In the genomic region with DNA sequence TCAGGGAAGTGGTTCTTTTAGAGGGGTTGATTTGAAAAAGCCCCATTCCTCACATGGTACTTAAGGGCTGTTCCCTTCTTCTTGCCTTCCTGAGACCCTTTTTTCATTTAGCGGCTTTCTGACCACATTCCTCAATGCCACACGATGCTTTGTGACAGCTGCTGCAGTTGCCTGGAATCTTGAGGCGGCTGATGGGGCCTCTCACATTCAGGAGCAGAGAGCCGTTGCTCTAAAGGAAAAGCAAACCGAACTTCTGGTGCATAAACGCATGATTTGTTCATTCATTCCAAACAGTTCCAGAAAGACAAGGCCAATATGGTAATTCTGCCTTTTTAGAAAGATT, we compare ENCODE assay signal across 22 cellular contexts.
DNase-seq lines count a peak whose midpoint lies in the region; TF ChIP-seq lines count a peak whose summit lies in the region.
"Had no signal": no experiment of that assay in that cellular context is flagged by ENCODE, and none has a peak within 500 bp of the region (broad histone marks: within the 10 kb centered on the region; RNA-seq: fewer than 3 reads in every experiment).

No MANE protein-coding gene starts in this region.

- DNase-seq in astrocyte of the spinal cord (ENCODE audit: low read depth, low spot score) (peak; percentile 36), neural progenitor cell (ENCODE audit: low spot score) (peak; percentile 62), tibial nerve (ENCODE audit: low spot score in 2 of 2) (no peak), dermis blood vessel endothelial cell (no peak), NCI-H1417 treated with DMSO at 0.1 percent for 48 hours (lab: John Stamatoyannopoulos, UW) (no peak)
- DNase-seq in activated CD4-positive, alpha-beta memory T cell treated with anti-CD3 and anti-CD28 coated beads, Interleukin-2, amount 10 ng/mL, durations not matched to agents 7 days and 5 days, result no peak
- DNase-seq: activated naive CD8-positive, alpha-beta T cell treated with anti-CD3 and anti-CD28 coated beads, Interleukin-2, amount 50 U/mL, for 24 hours; DMS153; esophagus squamous epithelium; GM23248; left ventricle myocardium inferior; NCI-H2081; NCI-H526 treated with DMSO at 0.1 percent for 48 hours; posterior cingulate gyrus; stimulated activated CD8-positive, alpha-beta memory T cell treated with anti-CD3 and anti-CD28 coated beads, Interleukin-4, amount 100 ng/mL, for 48 hours; testis had no signal

- H3K27me3 ChIP-seq in BLaER1 treated with 17β-estradiol and CSF1 and Interleukin-3, amounts not matched to agents 10 nM and 100 nM, result no peaks in the 10 kb centered on the region
- H3K27me3 ChIP-seq in neural progenitor cell (no peaks in the 10 kb centered on the region), tibial nerve (no peaks in the 10 kb centered on the region)
- H3K27me3 ChIP-seq: esophagus squamous epithelium, testis had no signal

- peaks cover 2 to 7% (median 3%) of the 10 kb centered on the region in 3 donors for H3K9me3 Mint-ChIP-seq in IgD-negative memory B cell
- H3K9me3 Mint-ChIP-seq in neural progenitor cell, result peaks cover 19% of the 10 kb centered on the region
- H3K9me3 Mint-ChIP-seq in activated CD4-positive, alpha-beta memory T cell treated with anti-CD3 and anti-CD28 coated beads, Interleukin-2, amount 10 ng/mL, durations not matched to agents 7 days and 5 days, result peaks cover 8% of the 10 kb centered on the region
- H3K9me3 Mint-ChIP-seq: T-helper 2 cell treated with Interferon-gamma antibody and Interleukin-4, amounts not matched to agents 5 μg/mL and 100 μg/mL, for 36 hours had no signal

- peaks cover 14 to 32% (median 24%) of the 10 kb centered on the region in 10 experiments for H3K4me1 ChIP-seq in BLaER1 treated with 17β-estradiol and CSF1 and Interleukin-3, amounts not matched to agents 10 nM and 100 nM
- H3K4me1 ChIP-seq in neural progenitor cell (peaks cover 28% of the 10 kb centered on the region), tibial nerve (peaks cover 0 to 6% (median 0%) of the 10 kb centered on the region in 4 donors)
- H3K4me1 ChIP-seq: left ventricle myocardium inferior had no signal

- H3K4me1 Mint-ChIP-seq in IgD-negative memory B cell (peaks cover 8 to 24% (median 18%) of the 10 kb centered on the region in 3 donors), neural progenitor cell (peaks cover 26% of the 10 kb centered on the region)
- H3K4me1 Mint-ChIP-seq in activated CD4-positive, alpha-beta memory T cell treated with anti-CD3 and anti-CD28 coated beads, Interleukin-2, amount 10 ng/mL, durations not matched to agents 7 days and 5 days, result no peaks in the 10 kb centered on the region
- H3K4me1 Mint-ChIP-seq: activated T-helper 17 cell treated with anti-CD3 and anti-CD28 coated beads, Interleukin-2, amount 50 U/mL, for 72 hours had no signal

- peak overlapping the region in 2 of 11 experiments; percentile 1 to 38; a peak in 3 of 22 replicates for H3K9ac ChIP-seq in BLaER1 treated with 17β-estradiol and CSF1 and Interleukin-3, amounts not matched to agents 10 nM and 100 nM
- no peak overlapping the region for H3K9ac ChIP-seq in neural progenitor cell
- H3K9ac ChIP-seq: GM23248 had no signal

- in situ Hi-C loops in astrocyte of the spinal cord (cut with HindIII; ENCODE audit: low sequenced_read_pairs), result no loop called here

- no peaks in the 10 kb centered on the region for H3K36me3 ChIP-seq in BLaER1 treated with 17β-estradiol and CSF1 and Interleukin-3, amounts not matched to agents 10 nM and 100 nM
- H3K36me3 ChIP-seq in neural progenitor cell (peaks cover 8% of the 10 kb centered on the region), tibial nerve (no peaks in the 10 kb centered on the region)
- H3K36me3 ChIP-seq: esophagus squamous epithelium, left ventricle myocardium inferior had no signal

- peak overlapping the region; percentile 9 to 83 (median 62) for H3K4me3 Mint-ChIP-seq in IgD-negative memory B cell
- H3K4me3 Mint-ChIP-seq in neural progenitor cell, result peak overlapping the region; percentile 49
- H3K4me3 Mint-ChIP-seq in activated CD4-positive, alpha-beta memory T cell treated with anti-CD3 and anti-CD28 coated beads, Interleukin-2, amount 10 ng/mL, durations not matched to agents 7 days and 5 days, result no peak overlapping the region
- H3K4me3 Mint-ChIP-seq: activated naive CD8-positive, alpha-beta T cell treated with anti-CD3 and anti-CD28 coated beads, Interleukin-2, amount 50 U/mL, for 24 hours; activated T-helper 17 cell treated with anti-CD3 and anti-CD28 coated beads, Interleukin-2, amount 50 U/mL, for 72 hours; T-helper 2 cell treated with Interferon-gamma antibody and Interleukin-4, amounts not matched to agents 5 μg/mL and 100 μg/mL, for 36 hours had no signal

- TF ChIP-seq POLR2A in tibial nerve (IDR thresholded peaks at IDR 0.05), result no peak

- H3F3A ChIP-seq in neural progenitor cell (ENCODE audit: low read depth), result peaks cover 21% of the 10 kb centered on the region

- H3K9me3 ChIP-seq in BLaER1 treated with 17β-estradiol and CSF1 and Interleukin-3, amounts not matched to agents 10 nM and 100 nM (replicated peaks in 1 of 11), result peaks cover 3 to 18% (median 11%) of the 10 kb centered on the region in 11 experiments; a peak in 19 of 22 replicates
- H3K9me3 ChIP-seq in neural progenitor cell (ENCODE audit: low read depth) (no peaks in the 10 kb centered on the region), tibial nerve (peaks cover 0 to 5% (median 0%) of the 10 kb centered on the region in 4 donors)
- H3K9me3 ChIP-seq: esophagus squamous epithelium, testis had no signal

- no peaks in the 10 kb centered on the region for H4K20me1 ChIP-seq in BLaER1 treated with 17β-estradiol and CSF1 and Interleukin-3, amounts not matched to agents 10 nM and 100 nM
- no peaks in the 10 kb centered on the region for H4K20me1 ChIP-seq in neural progenitor cell (ENCODE audit: low read depth)

- TF ChIP-seq EP300 in tibial nerve (IDR thresholded peaks at IDR 0.05), result no peak

- TF ChIP-seq CTCF in astrocyte of the spinal cord (IDR thresholded peaks at IDR 0.05; ENCODE audit: low read depth, low read length) (no peak), neural progenitor cell (IDR thresholded peaks at IDR 0.05) (no peak), tibial nerve (IDR thresholded peaks at IDR 0.05) (no peak)

- H3K79me2 ChIP-seq in neural progenitor cell (ENCODE audit: low read depth), result no peaks in the 10 kb centered on the region

- 33 to 46% methylated on average over 6 of the region's 6 CpGs for WGBS in tibial nerve, 2 donors

- H3K27ac ChIP-seq in BLaER1 treated with 17β-estradiol and CSF1 and Interleukin-3, amounts not matched to agents 10 nM and 100 nM, result peak overlapping the region in 6 of 11 experiments; percentile 1 to 44 (median 20); a peak in 6 of 22 replicates
- peak overlapping the region; percentile 74 for H3K27ac ChIP-seq in neural progenitor cell
- H3K27ac ChIP-seq in tibial nerve, result no peak overlapping the region
- H3K27ac ChIP-seq: esophagus squamous epithelium, GM23248, left ventricle myocardium inferior, testis had no signal

- H3K4me3 ChIP-seq in BLaER1 treated with 17β-estradiol and CSF1 and Interleukin-3, amounts not matched to agents 10 nM and 100 nM, result no peak overlapping the region
- H3K4me3 ChIP-seq in astrocyte of the spinal cord (ENCODE audit: low read depth, low read length), result no peak overlapping the region
- H3K4me3 ChIP-seq in neural progenitor cell, result no peak overlapping the region
- no peak overlapping the region for H3K4me3 ChIP-seq in tibial nerve
- H3K4me3 ChIP-seq: esophagus squamous epithelium, GM23248, K562, left ventricle myocardium inferior, smooth muscle cell, testis had no signal

- no peaks in the 10 kb centered on the region for H3K27me3 Mint-ChIP-seq in IgD-negative memory B cell
- peaks cover 10% of the 10 kb centered on the region for H3K27me3 Mint-ChIP-seq in neural progenitor cell (ENCODE audit: insufficient read depth, low read depth)
- no peaks in the 10 kb centered on the region for H3K27me3 Mint-ChIP-seq in activated CD4-positive, alpha-beta memory T cell treated with anti-CD3 and anti-CD28 coated beads, Interleukin-2, amount 10 ng/mL, durations not matched to agents 7 days and 5 days

- CTCF ChIA-PET in activated CD4-positive, alpha-beta memory T cell treated with anti-CD3 and anti-CD28 coated beads, Interleukin-2, amount 10 ng/mL, durations not matched to agents 7 days and 5 days (lab: Charles Lee), result no interaction called here

- POLR2A ChIA-PET in activated CD4-positive, alpha-beta memory T cell treated with anti-CD3 and anti-CD28 coated beads, Interleukin-2, amount 10 ng/mL, durations not matched to agents 7 days and 5 days (lab: Charles Lee), result no interaction called here

- peak overlapping the region; percentile 30 to 79 (median 67); a peak in 21 of 22 replicates for H3K4me2 ChIP-seq in BLaER1 treated with 17β-estradiol and CSF1 and Interleukin-3, amounts not matched to agents 10 nM and 100 nM
- H3K4me2 ChIP-seq in neural progenitor cell, result peak overlapping the region; percentile 61
- H3K4me2 ChIP-seq: smooth muscle cell had no signal

- H3K27ac Mint-ChIP-seq in IgD-negative memory B cell (peak overlapping the region; percentile 68 to 95 (median 69)), neural progenitor cell (peak overlapping the region; percentile 75)
- no peak overlapping the region for H3K27ac Mint-ChIP-seq in activated CD4-positive, alpha-beta memory T cell treated with anti-CD3 and anti-CD28 coated beads, Interleukin-2, amount 10 ng/mL, durations not matched to agents 7 days and 5 days
- H3K27ac Mint-ChIP-seq: activated T-helper 17 cell treated with anti-CD3 and anti-CD28 coated beads, Interleukin-2, amount 50 U/mL, for 72 hours; T-helper 2 cell treated with Interferon-gamma antibody and Interleukin-4, amounts not matched to agents 5 μg/mL and 100 μg/mL, for 36 hours had no signal

- H3K36me3 Mint-ChIP-seq in IgD-negative memory B cell (no peaks in the 10 kb centered on the region), neural progenitor cell (no peaks in the 10 kb centered on the region)
- H3K36me3 Mint-ChIP-seq in activated CD4-positive, alpha-beta memory T cell treated with anti-CD3 and anti-CD28 coated beads, Interleukin-2, amount 10 ng/mL, durations not matched to agents 7 days and 5 days (ENCODE audit: low read depth), result no peaks in the 10 kb centered on the region

- H2AFZ ChIP-seq in neural progenitor cell (replicated peaks), result no peak overlapping the region
- H2AFZ ChIP-seq: GM23248 had no signal

Comparison
In these comparisons a context has a peak if more than half of its experiments do, and no peak if none do; other contexts are left out.
1. H3K27ac ChIP-seq: peak in BLaER1 treated with 17β-estradiol and CSF1 and Interleukin-3, amounts not matched to agents 10 nM and 100 nM (6 of 11) and neural progenitor cell (single experiment); none in tibial nerve (0 of 4).
2. DNase-seq: peak in astrocyte of the spinal cord (single experiment) and neural progenitor cell (single experiment); none in tibial nerve (0 of 2), dermis blood vessel endothelial cell (single experiment), NCI-H1417 treated with DMSO at 0.1 percent for 48 hours (single experiment) and activated CD4-positive, alpha-beta memory T cell treated with anti-CD3 and anti-CD28 coated beads, Interleukin-2, amount 10 ng/mL, durations not matched to agents 7 days and 5 days (single experiment).